Comparison of ENCODE assay signal across 9 cellular contexts in genomic region chr12:22206111-22206728, GRCh38.
"Had no signal": no experiment of that assay in that cellular context is flagged by ENCODE, and none has a peak within 500 bp of the region (broad histone marks: within the 10 kb centered on the region; RNA-seq: fewer than 3 reads in every experiment).

No MANE protein-coding gene starts in this region.

- H3K4me3 Mint-ChIP-seq: HFFc6 had no signal

- H3K27ac Mint-ChIP-seq: HFFc6 had no signal

- H3K9me3 ChIP-seq: HAP-1 had no signal

- FAIRE-seq: HTR-8/SVneo had no signal

- H3K4me1 ChIP-seq: HAP-1 had no signal

- H3K4me3 ChIP-seq: GM23248, HAP-1 had no signal

- H3K9ac ChIP-seq: GM23248 had no signal

- H3K27ac ChIP-seq: GM23248, HL-60 had no signal

- ATAC-seq: HCT116 had no signal

- H2AFZ ChIP-seq: GM23248 had no signal

- H3K36me3 ChIP-seq: HAP-1 had no signal

- DNase-seq: GM23248, GOT3, H7, HFFc6, IMR-90 had no signal
